Comparison of ENCODE assay signal across 23 cellular contexts in genomic region chr9:3676766-3677165, GRCh38.
"Had no signal": no experiment of that assay in that cellular context is flagged by ENCODE, and none has a peak within 500 bp of the region (broad histone marks: within the 10 kb centered on the region; RNA-seq: fewer than 3 reads in every experiment).

No MANE protein-coding gene starts in this region.

- H3K27ac Mint-ChIP-seq: endodermal cell; immature natural killer cell; progenitor cell of endocrine pancreas; stimulated activated effector memory CD8-positive, alpha-beta T cell treated with anti-CD3 and anti-CD28 coated beads, Interleukin-12 subunit alpha, Interleukin-12 subunit beta, amount 100 ng/mL, for 72 hours had no signal

- H3K36me3 ChIP-seq: left lung, lower lobe of right lung, right lobe of liver had no signal

- H3K4me3 ChIP-seq: coronary artery, left lung, lower lobe of right lung, pancreas, right lobe of liver, testis, tibial nerve had no signal

- H3K27ac ChIP-seq: coronary artery, foreskin keratinocyte, left lung, lower lobe of right lung, pancreas, right lobe of liver, testis, tibial nerve had no signal

- H3K4me1 Mint-ChIP-seq: endodermal cell; immature natural killer cell; naive B cell; nephron; stimulated activated effector memory CD8-positive, alpha-beta T cell treated with anti-CD3 and anti-CD28 coated beads, Interleukin-12 subunit alpha, Interleukin-12 subunit beta, amount 100 ng/mL, for 72 hours had no signal

- FAIRE-seq: endothelial cell of umbilical vein, keratinocyte, pancreas had no signal

- H3K9me3 ChIP-seq: left lung, lower lobe of right lung, pancreas, right lobe of liver, testis, tibial nerve had no signal

- H3K27me3 Mint-ChIP-seq: naive B cell, progenitor cell of endocrine pancreas had no signal

- H3K36me3 Mint-ChIP-seq: stimulated activated effector memory CD8-positive, alpha-beta T cell treated with anti-CD3 and anti-CD28 coated beads, Interleukin-12 subunit alpha, Interleukin-12 subunit beta, amount 100 ng/mL, for 72 hours had no signal

- H3K4me1 ChIP-seq: foreskin keratinocyte, left lung, lower lobe of right lung, pancreas, right lobe of liver, testis, tibial nerve had no signal

- ATAC-seq: foreskin keratinocyte; left lung; pancreas; right lobe of liver; stimulated activated effector memory CD8-positive, alpha-beta T cell treated with anti-CD3 and anti-CD28 coated beads, Interleukin-12 subunit alpha, Interleukin-12 subunit beta, amount 100 ng/mL, for 72 hours; stimulated activated naive CD8-positive, alpha-beta T cell treated with anti-CD3 and anti-CD28 coated beads, Interleukin-15, Interleukin-2, amounts not matched to agents 100 U/mL and 50 U/mL, for 24 hours had no signal

- H3K4me3 Mint-ChIP-seq: endodermal cell; immature natural killer cell; naive B cell; nephron; stimulated activated effector memory CD8-positive, alpha-beta T cell treated with anti-CD3 and anti-CD28 coated beads, Interleukin-12 subunit alpha, Interleukin-12 subunit beta, amount 100 ng/mL, for 72 hours had no signal

- H3K27me3 ChIP-seq: foreskin keratinocyte, left lung, pancreas, right lobe of liver, testis, tibial nerve had no signal

- DNase-seq: effector CD4-positive, alpha-beta T cell; endodermal cell; erythroblast; foreskin keratinocyte; immature natural killer cell; left lung; lower lobe of right lung; midbrain; naive B cell; occipital lobe; pancreas; right lobe of liver; stimulated activated CD4-positive, alpha-beta T cell treated with anti-CD3 and anti-CD28 coated beads, Interleukin-4, amount 100 ng/mL, for 1 hour; stimulated activated CD8-positive, alpha-beta memory T cell treated with anti-CD3 and anti-CD28 coated beads, Interleukin-4, amount 100 ng/mL, for 48 hours; stimulated activated naive CD8-positive, alpha-beta T cell treated with anti-CD3 and anti-CD28 coated beads, Interleukin-15, Interleukin-2, amounts not matched to agents 100 U/mL and 50 U/mL, for 24 hours; testis had no signal

- H3K9me3 Mint-ChIP-seq: endodermal cell; immature natural killer cell; naive B cell; nephron; stimulated activated effector memory CD8-positive, alpha-beta T cell treated with anti-CD3 and anti-CD28 coated beads, Interleukin-12 subunit alpha, Interleukin-12 subunit beta, amount 100 ng/mL, for 72 hours had no signal
